Comparison of ENCODE assay signal across 20 cellular contexts in genomic region chr2:660477-661214, GRCh38. TPM values are rescaled to one million over a fixed set of nuclear protein-coding genes. Genes with fewer than 3 reads are reported as not detected.
DNase-seq lines count a peak whose midpoint lies in the region; ATAC-seq and TF ChIP-seq lines count a peak whose summit lies in the region.
"Had no signal": no experiment of that assay in that cellular context is flagged by ENCODE, and none has a peak within 500 bp of the region (broad histone marks: within the 10 kb centered on the region; RNA-seq: fewer than 3 reads in every experiment).

No MANE protein-coding gene starts in this region.

- H3K36me3 ChIP-seq in DND-41 (ENCODE audit: insufficient read depth, low read length): peaks cover 29% of the 10 kb centered on the region

- peaks cover 10% of the 10 kb centered on the region for H3K27me3 Mint-ChIP-seq in activated CD4-positive, alpha-beta memory T cell treated with anti-CD3 and anti-CD28 coated beads, Interleukin-2, amount 10 ng/mL, durations not matched to agents 7 days and 5 days
- H3K27me3 Mint-ChIP-seq: activated CD4-positive, alpha-beta T cell treated with anti-CD3 and anti-CD28 coated beads, Interleukin-2, amount 10 ng/mL, durations not matched to agents 7 days and 5 days had no signal

- no peaks in the 10 kb centered on the region for H3K27me3 ChIP-seq in DND-41 (ENCODE audit: insufficient read depth, low read length, poor library complexity)

- H2AFZ ChIP-seq in DND-41 (ENCODE audit: low read depth, low read length): no peak overlapping the region

- peaks cover 29% of the 10 kb centered on the region for H3K4me1 Mint-ChIP-seq in activated CD4-positive, alpha-beta memory T cell treated with anti-CD3 and anti-CD28 coated beads, Interleukin-2, amount 10 ng/mL, durations not matched to agents 7 days and 5 days

- peaks cover 26% of the 10 kb centered on the region for H3K36me3 Mint-ChIP-seq in activated CD4-positive, alpha-beta memory T cell treated with anti-CD3 and anti-CD28 coated beads, Interleukin-2, amount 10 ng/mL, durations not matched to agents 7 days and 5 days (ENCODE audit: low read depth)

- peaks cover 9% of the 10 kb centered on the region for H3K9me3 Mint-ChIP-seq in activated CD4-positive, alpha-beta memory T cell treated with anti-CD3 and anti-CD28 coated beads, Interleukin-2, amount 10 ng/mL, durations not matched to agents 7 days and 5 days

- H3K4me3 ChIP-seq in DND-41 (ENCODE audit: low read depth in 1 of 2, low read length in 2 of 2): no peak overlapping the region

- no peaks in the 10 kb centered on the region for H3K79me2 ChIP-seq in DND-41 (ENCODE audit: insufficient read depth, low read length)

- DNase-seq in NCI-H146 (lab: John Stamatoyannopoulos, UW): peak; percentile 38
- no peak for DNase-seq in NCI-H146 treated with DMSO at 0.1 percent for 48 hours (lab: John Stamatoyannopoulos, UW; ENCODE audit: unreplicated experiment)
- DNase-seq in DND-41: no peak
- peak; percentile 9 for DNase-seq in NCI-H69 (lab: John Stamatoyannopoulos, UW)
- DNase-seq in left kidney (ENCODE audit: low read depth, low spot score): peak; percentile 57
- DNase-seq in hypothalamus (lab: John Stamatoyannopoulos, UW): no peak
- no peak for DNase-seq in DMS79 (lab: John Stamatoyannopoulos, UW)
- DNase-seq in activated CD4-positive, alpha-beta memory T cell treated with anti-CD3 and anti-CD28 coated beads, Interleukin-2, amount 10 ng/mL, durations not matched to agents 7 days and 5 days: no peak
- DNase-seq: activated CD4-positive, alpha-beta T cell treated with anti-CD3 and anti-CD28 coated beads, Interleukin-2, amount 10 ng/mL, durations not matched to agents 7 days and 5 days; activated naive CD4-positive, alpha-beta T cell treated with Interleukin-2 at 50 U/mL for 16 hours; CD8-positive, alpha-beta T cell; HCEC 1CT; KBM-7; kidney glomerular epithelial cell; nephron progenitor cell; right cardiac atrium; T1000; trophoblast cell; WERI-Rb-1 had no signal

- H4K20me1 ChIP-seq in DND-41 (ENCODE audit: insufficient read depth, low read length): no peaks in the 10 kb centered on the region

- peak overlapping the region; percentile 25; the same call in 1 of the 2 replicates for H3K27ac ChIP-seq in DND-41 (ENCODE audit: low read length)
- H3K27ac ChIP-seq: WERI-Rb-1 had no signal

- TF ChIP-seq CTCF in DND-41 (IDR thresholded peaks at IDR 0.05; ENCODE audit: borderline replicate concordance, extremely low read depth, low read length, poor library complexity, severe bottlenecking): no peak

- H3K4me1 ChIP-seq in DND-41 (ENCODE audit: insufficient read depth, low read length): peaks cover 46% of the 10 kb centered on the region

- no peak overlapping the region for H3K9ac ChIP-seq in DND-41 (ENCODE audit: low read depth, low read length)

- no peak overlapping the region for H3K4me3 Mint-ChIP-seq in activated CD4-positive, alpha-beta memory T cell treated with anti-CD3 and anti-CD28 coated beads, Interleukin-2, amount 10 ng/mL, durations not matched to agents 7 days and 5 days
- H3K4me3 Mint-ChIP-seq: activated CD4-positive, alpha-beta T cell treated with anti-CD3 and anti-CD28 coated beads, Interleukin-2, amount 10 ng/mL, durations not matched to agents 7 days and 5 days; brain; CD8-positive, alpha-beta T cell; nephron progenitor cell had no signal

- H3K9me3 ChIP-seq in DND-41 (ENCODE audit: insufficient read depth, low read length, severe bottlenecking): peaks cover 9% of the 10 kb centered on the region

- CTCF ChIA-PET in activated CD4-positive, alpha-beta memory T cell treated with anti-CD3 and anti-CD28 coated beads, Interleukin-2, amount 10 ng/mL, durations not matched to agents 7 days and 5 days (lab: Charles Lee): no interaction called here

- no peak overlapping the region for H3K4me2 ChIP-seq in DND-41 (ENCODE audit: insufficient read depth, low read length)

- no peak for ATAC-seq in DND-41 (ENCODE audit: insufficient read depth, low read depth)
- ATAC-seq: CD8-positive, alpha-beta T cell had no signal

- H3K27ac Mint-ChIP-seq in activated CD4-positive, alpha-beta memory T cell treated with anti-CD3 and anti-CD28 coated beads, Interleukin-2, amount 10 ng/mL, durations not matched to agents 7 days and 5 days: no peak overlapping the region
- H3K27ac Mint-ChIP-seq: activated CD4-positive, alpha-beta T cell treated with anti-CD3 and anti-CD28 coated beads, Interleukin-2, amount 10 ng/mL, durations not matched to agents 7 days and 5 days; CD8-positive, alpha-beta T cell; nephron progenitor cell had no signal

- POLR2A ChIA-PET in activated CD4-positive, alpha-beta memory T cell treated with anti-CD3 and anti-CD28 coated beads, Interleukin-2, amount 10 ng/mL, durations not matched to agents 7 days and 5 days (lab: Charles Lee): no interaction called here

RNA-seq across cellular contexts. Expression of gene TMEM18, which starts 16.6 kb away (rescaled TPM):
- 10 to 100 TPM; 26.3 to 28.3 TPM for total RNA-seq in activated CD4-positive, alpha-beta memory T cell treated with anti-CD3 and anti-CD28 coated beads, Interleukin-2, amount 10 ng/mL, durations not matched to agents 7 days and 5 days

Comparison
In these comparisons a context has a peak if more than half of its experiments do, and no peak if none do; other contexts are left out.
1. DNase-seq: peak in NCI-H146 (single experiment), NCI-H69 (single experiment) and left kidney (single experiment); none in NCI-H146 treated with DMSO at 0.1 percent for 48 hours (single experiment), DND-41 (single experiment), hypothalamus (0 of 51), DMS79 (single experiment) and activated CD4-positive, alpha-beta memory T cell treated with anti-CD3 and anti-CD28 coated beads, Interleukin-2, amount 10 ng/mL, durations not matched to agents 7 days and 5 days (single experiment).